In genomic region chr13:45367358-45367757, GRCh38 we compare ENCODE assay signal across 7 cellular contexts. TPM values are rescaled to one million over a fixed set of nuclear protein-coding genes. Genes with fewer than 3 reads are reported as not detected.
A peak's percentile ranks its signal among the peaks of the same experiment; 100 is the strongest.
DNase-seq lines count a peak whose midpoint lies in the region; ATAC-seq and TF ChIP-seq lines count a peak whose summit lies in the region.

No MANE protein-coding gene starts in this region.

- no peak overlapping the region for H3K4me3 ChIP-seq in prostate gland

- H3K36me3 ChIP-seq in prostate gland, result no peaks in the 10 kb centered on the region

- peak overlapping the region; percentile 23 for H3K4me3 Mint-ChIP-seq in activated CD4-positive, alpha-beta T cell treated with anti-CD3 and anti-CD28 coated beads, Interleukin-2, amount 10 ng/mL, durations not matched to agents 7 days and 5 days

- no peaks in the 10 kb centered on the region for H3K4me1 ChIP-seq in prostate gland (replicated peaks)

- peaks cover 9% of the 10 kb centered on the region for H3K9me3 Mint-ChIP-seq in activated CD4-positive, alpha-beta T cell treated with anti-CD3 and anti-CD28 coated beads, Interleukin-2, amount 10 ng/mL, durations not matched to agents 7 days and 5 days

- peak; percentile 7 for DNase-seq in NCI-H1436 treated with DMSO at 0.1 percent for 48 hours (lab: John Stamatoyannopoulos, UW)
- peak; percentile 95 for DNase-seq in activated CD4-positive, alpha-beta T cell treated with anti-CD3 and anti-CD28 coated beads, Interleukin-2, amount 10 ng/mL, durations not matched to agents 7 days and 5 days
- DNase-seq in effector CD8-positive, alpha-beta T cell (lab: John Stamatoyannopoulos, UW), result peak; percentile 72
- peak; percentile 64 for DNase-seq in prostate gland (ENCODE audit: low spot score)
- no peak for DNase-seq in left lobe of liver (ENCODE audit: low spot score)

- ATAC-seq in GM18505 (IDR thresholded peaks at IDR 0.05; ENCODE audit: unreplicated experiment) (peak; percentile 91), HG02610 (IDR thresholded peaks at IDR 0.05; ENCODE audit: unreplicated experiment) (peak; percentile 97), left lobe of liver (no peak)

- POLR2A ChIA-PET in activated CD4-positive, alpha-beta T cell treated with anti-CD3 and anti-CD28 coated beads, Interleukin-2, amount 10 ng/mL, durations not matched to agents 7 days and 5 days (lab: Charles Lee), result interaction anchor here (1.2 kb wide), 1 partner anchor 27 kb away, joined by 4 read pairs; no protein-coding TSS in a partner anchor

- no peak overlapping the region for H3K27ac ChIP-seq in prostate gland

- peaks cover 69% of the 10 kb centered on the region for H3K4me1 Mint-ChIP-seq in activated CD4-positive, alpha-beta T cell treated with anti-CD3 and anti-CD28 coated beads, Interleukin-2, amount 10 ng/mL, durations not matched to agents 7 days and 5 days

- CTCF ChIA-PET in activated CD4-positive, alpha-beta T cell treated with anti-CD3 and anti-CD28 coated beads, Interleukin-2, amount 10 ng/mL, durations not matched to agents 7 days and 5 days (lab: Charles Lee), result interaction anchor here (0.6 to 2.6 kb wide), 6 partner anchors 26 to 803 kb away, joined by 3 to 9 read pairs (median 4); partner anchors contain the start of genes SLC25A30 and TPT1

- no peak for TF ChIP-seq CTCF in prostate gland (IDR thresholded peaks at IDR 0.05)

- TF ChIP-seq POLR2A in GM18505 (IDR thresholded peaks at IDR 0.05; ENCODE audit: borderline replicate concordance, extremely low read depth, insufficient read depth, insufficient read length) (no peak), prostate gland (IDR thresholded peaks at IDR 0.05) (no peak)

- H3K27ac Mint-ChIP-seq in activated CD4-positive, alpha-beta T cell treated with anti-CD3 and anti-CD28 coated beads, Interleukin-2, amount 10 ng/mL, durations not matched to agents 7 days and 5 days, result peak overlapping the region; percentile 91

- H3K36me3 Mint-ChIP-seq in activated CD4-positive, alpha-beta T cell treated with anti-CD3 and anti-CD28 coated beads, Interleukin-2, amount 10 ng/mL, durations not matched to agents 7 days and 5 days (ENCODE audit: low read depth), result peaks cover 49% of the 10 kb centered on the region

- H3K27me3 ChIP-seq in prostate gland (replicated peaks; ENCODE audit: insufficient read depth), result no peaks in the 10 kb centered on the region

- no peaks in the 10 kb centered on the region for H3K27me3 Mint-ChIP-seq in activated CD4-positive, alpha-beta T cell treated with anti-CD3 and anti-CD28 coated beads, Interleukin-2, amount 10 ng/mL, durations not matched to agents 7 days and 5 days

- intact Hi-C loops in prostate gland (cut with DNase I), result no loop called here

- WGBS in prostate gland, result 51% methylated on average over 2 of the region's 2 CpGs

- H3K9me3 ChIP-seq in prostate gland, result no peaks in the 10 kb centered on the region

RNA-seq across cellular contexts. Expression of gene TPT1, which starts 26.4 kb away (rescaled TPM):
- total RNA-seq in activated CD4-positive, alpha-beta T cell treated with anti-CD3 and anti-CD28 coated beads, Interleukin-2, amount 10 ng/mL, durations not matched to agents 7 days and 5 days, result 1,000 to 10,000 TPM; 4,825 to 5,097 TPM
- total RNA-seq in prostate gland (1,000 to 10,000 TPM; 1,725 to 2,682 TPM), left lobe of liver (2,011 TPM)

RNA-seq across cellular contexts. Expression of gene SLC25A30, which starts 50.8 kb away (rescaled TPM):
- total RNA-seq in activated CD4-positive, alpha-beta T cell treated with anti-CD3 and anti-CD28 coated beads, Interleukin-2, amount 10 ng/mL, durations not matched to agents 7 days and 5 days, result 10 to 100 TPM; 20.6 to 21.2 TPM
- total RNA-seq in prostate gland (10 to 100 TPM; 12.6 to 14.2 TPM), left lobe of liver (38.8 TPM)
